Comparison of ENCODE assay signal across 8 cellular contexts in genomic region chr12:98516184-98516873, GRCh38. TPM values are rescaled to one million over a fixed set of nuclear protein-coding genes. Genes with fewer than 3 reads are reported as not detected.
DNase-seq lines count a peak whose midpoint lies in the region; ATAC-seq lines count a peak whose summit lies in the region.

No MANE protein-coding gene starts in this region.

- peak; percentile 53 for ATAC-seq in GM19043 (IDR thresholded peaks at IDR 0.05; ENCODE audit: low read depth, unreplicated experiment)
- peak; percentile 63 for ATAC-seq in HG03432 (IDR thresholded peaks at IDR 0.05; ENCODE audit: unreplicated experiment)

- H3K27ac ChIP-seq in cingulate gyrus (ENCODE audit: low read depth, low read length) = peak overlapping the region; percentile 69

- DNase-seq in Ammon's horn (ENCODE audit: low spot score) (peak; percentile 84), NCI-H460 (ENCODE audit: extremely low read depth, low read depth) (peak; percentile 88), left kidney (ENCODE audit: low read depth, low spot score) (peak; percentile 96)
- DNase-seq in activated CD4-positive, alpha-beta T cell treated with anti-CD3 and anti-CD28 coated beads for 24 hours (ENCODE audit: low read depth in 2 of 2) = peak; percentile 75 to 77
- peak; percentile 76 for DNase-seq in stimulated activated CD4-positive, alpha-beta T cell treated with anti-CD3 and anti-CD28 coated beads, Interleukin-2, amount 100 ng/mL, for 4 hours (ENCODE audit: low read depth)

RNA-seq across cellular contexts. Expression of gene TMPO, which starts 0.9 kb away (rescaled TPM):
- total RNA-seq in NCI-H460 (2014; rRNA removed; shearing (Covaris generic)) = 171 and 179 TPM in 2 replicates
- 205 and 319 TPM in 2 replicates for polyA plus RNA-seq in NCI-H460 (2014; cell fraction: nucleus; rRNA removed)

Comparison
In these comparisons a context has a peak if more than half of its experiments do, and no peak if none do; other contexts are left out.
1. Peak in every context shown above with its lines: DNase-seq, ATAC-seq and H3K27ac ChIP-seq.